In genomic region chr4:151404802-151405201, GRCh38 we compare ENCODE assay signal across 1 cellular context. TPM values are rescaled to one million over a fixed set of nuclear protein-coding genes. Genes with fewer than 3 reads are reported as not detected.
"Had no signal": no experiment of that assay in that cellular context is flagged by ENCODE, and none has a peak within 500 bp of the region (broad histone marks: within the 10 kb centered on the region; RNA-seq: fewer than 3 reads in every experiment).

No MANE protein-coding gene starts in this region.

RNA-seq across cellular contexts. Expression of gene FHIP1A, which starts 4.2 kb away (rescaled TPM):
- total RNA-seq: OCI-LY7 had no signal
